Comparison of ENCODE assay signal across 1 cellular context in the genomic region with DNA sequence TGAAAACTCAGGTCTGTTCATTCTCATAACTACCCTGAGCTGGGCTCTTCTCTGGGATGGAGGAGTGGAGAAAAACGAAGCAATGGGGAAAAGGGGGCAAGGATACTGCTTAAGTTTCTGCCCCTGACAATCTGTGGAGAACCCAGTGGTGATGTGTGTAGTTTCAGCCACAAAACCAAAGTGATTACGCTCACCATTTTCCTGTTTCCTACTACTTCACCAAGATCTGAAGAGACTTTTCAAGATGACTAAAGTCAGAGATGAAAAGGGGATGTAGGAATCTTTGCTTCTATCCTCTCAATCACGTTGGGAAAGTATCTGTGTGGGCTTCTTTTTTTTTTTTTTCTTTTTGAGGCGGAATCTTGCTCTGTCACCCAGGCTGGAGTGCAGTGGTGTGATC.
TF ChIP-seq lines count a peak whose summit lies in the region.

No MANE protein-coding gene starts in this region.

TF ChIP-seq in SK-N-SH treated with all-trans-retinoic acid at 6 μM for 48 hours, 23 proteins besides CTCF, POLR2A, EP300 and RAD21 (continued from another document):
- TF ChIP-seq, protein P1, sequence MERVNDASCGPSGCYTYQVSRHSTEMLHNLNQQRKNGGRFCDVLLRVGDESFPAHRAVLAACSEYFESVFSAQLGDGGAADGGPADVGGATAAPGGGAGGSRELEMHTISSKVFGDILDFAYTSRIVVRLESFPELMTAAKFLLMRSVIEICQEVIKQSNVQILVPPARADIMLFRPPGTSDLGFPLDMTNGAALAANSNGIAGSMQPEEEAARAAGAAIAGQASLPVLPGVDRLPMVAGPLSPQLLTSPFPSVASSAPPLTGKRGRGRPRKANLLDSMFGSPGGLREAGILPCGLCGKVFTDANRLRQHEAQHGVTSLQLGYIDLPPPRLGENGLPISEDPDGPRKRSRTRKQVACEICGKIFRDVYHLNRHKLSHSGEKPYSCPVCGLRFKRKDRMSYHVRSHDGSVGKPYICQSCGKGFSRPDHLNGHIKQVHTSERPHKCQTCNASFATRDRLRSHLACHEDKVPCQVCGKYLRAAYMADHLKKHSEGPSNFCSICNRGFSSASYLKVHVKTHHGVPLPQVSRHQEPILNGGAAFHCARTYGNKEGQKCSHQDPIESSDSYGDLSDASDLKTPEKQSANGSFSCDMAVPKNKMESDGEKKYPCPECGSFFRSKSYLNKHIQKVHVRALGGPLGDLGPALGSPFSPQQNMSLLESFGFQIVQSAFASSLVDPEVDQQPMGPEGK (CRISPR knock-in tag; IDR thresholded peaks at IDR 0.05; ENCODE audit: borderline replicate concordance), result no peak
- no peak for TF ChIP-seq SNAI2 (CRISPR knock-in tag; IDR thresholded peaks at IDR 0.05)
TF ChIP-seq in SK-N-SH treated with all-trans-retinoic acid at 6 μM for 48 hours: peak in this region for 0.
